17 cellular contexts compared by ENCODE assay signal in genomic region chr6:44047179-44047546, GRCh38.
"Had no signal": no experiment of that assay in that cellular context is flagged by ENCODE, and none has a peak within 500 bp of the region (broad histone marks: within the 10 kb centered on the region; RNA-seq: fewer than 3 reads in every experiment).

No MANE protein-coding gene starts in this region.

- H3K36me3 Mint-ChIP-seq: activated naive CD8-positive, alpha-beta T cell treated with anti-CD3 and anti-CD28 coated beads for 36 hours; natural killer cell treated with Interleukin-12 subunit alpha and Interleukin-12 subunit beta and Interleukin-15 and Interleukin-18, amount 100 ng/mL, for 72 hours had no signal

- H3K9me3 Mint-ChIP-seq: activated naive CD8-positive, alpha-beta T cell treated with anti-CD3 and anti-CD28 coated beads for 36 hours; activated T-helper 1 cell treated with anti-CD3 and anti-CD28 coated beads, Interleukin-12 subunit alpha, Interleukin-12 subunit beta, Interleukin-2, Interleukin-4 antibody, amounts not matched to agents 30 ng/mL and 10 ng/mL and 1 ng/mL, durations not matched to agents 14 hours and 24 hours and 36 hours; endodermal cell; natural killer cell treated with Interleukin-12 subunit alpha and Interleukin-12 subunit beta and Interleukin-15 and Interleukin-18, amount 100 ng/mL, for 72 hours had no signal

- H3K27ac Mint-ChIP-seq: activated naive CD8-positive, alpha-beta T cell treated with anti-CD3 and anti-CD28 coated beads for 36 hours; activated T-helper 1 cell treated with anti-CD3 and anti-CD28 coated beads, Interleukin-12 subunit alpha, Interleukin-12 subunit beta, Interleukin-2, Interleukin-4 antibody, amounts not matched to agents 30 ng/mL and 10 ng/mL and 1 ng/mL, durations not matched to agents 14 hours and 24 hours and 36 hours; endodermal cell; natural killer cell treated with Interleukin-12 subunit alpha and Interleukin-12 subunit beta and Interleukin-15 and Interleukin-18, amount 100 ng/mL, for 72 hours had no signal

- DNase-seq: activated CD4-positive, alpha-beta T cell treated with anti-CD3 and anti-CD28 coated beads, Interleukin-2, amount 50 U/mL, for 48 hours; activated gamma-delta T cell treated with Interleukin-2 at 50 U/mL for 16 hours; activated naive CD8-positive, alpha-beta T cell treated with anti-CD3 and anti-CD28 coated beads for 36 hours; activated T-cell treated with anti-CD3 and anti-CD28 coated beads for 4 hours; amniotic stem cell; body of pancreas; central memory CD4-positive, alpha-beta T cell; endodermal cell; left colon; occipital lobe; stimulated activated naive CD8-positive, alpha-beta T cell treated with anti-CD3 and anti-CD28 coated beads, Interleukin-15, Interleukin-2, amounts not matched to agents 100 U/mL and 50 U/mL, for 24 hours; trophoblast cell; WERI-Rb-1 had no signal

- H3K36me3 ChIP-seq: lower lobe of right lung, WERI-Rb-1 had no signal

- H3K9me3 ChIP-seq: body of pancreas, lower lobe of right lung had no signal

- H3K27me3 ChIP-seq: body of pancreas had no signal

- ATAC-seq: body of pancreas; left colon; lower lobe of right lung; natural killer cell treated with Interleukin-12 subunit alpha and Interleukin-12 subunit beta and Interleukin-15 and Interleukin-18, amount 100 ng/mL, for 72 hours; stimulated activated naive CD8-positive, alpha-beta T cell treated with anti-CD3 and anti-CD28 coated beads, Interleukin-15, Interleukin-2, amounts not matched to agents 100 U/mL and 50 U/mL, for 24 hours had no signal

- H3K4me3 ChIP-seq: body of pancreas, lower lobe of right lung had no signal

- H3K27ac ChIP-seq: body of pancreas, epithelial cell of prostate, lower lobe of right lung, WERI-Rb-1 had no signal

- H3K4me3 Mint-ChIP-seq: activated naive CD8-positive, alpha-beta T cell treated with anti-CD3 and anti-CD28 coated beads for 36 hours; activated T-helper 1 cell treated with anti-CD3 and anti-CD28 coated beads, Interleukin-12 subunit alpha, Interleukin-12 subunit beta, Interleukin-2, Interleukin-4 antibody, amounts not matched to agents 30 ng/mL and 10 ng/mL and 1 ng/mL, durations not matched to agents 14 hours and 24 hours and 36 hours; endodermal cell; natural killer cell treated with Interleukin-12 subunit alpha and Interleukin-12 subunit beta and Interleukin-15 and Interleukin-18, amount 100 ng/mL, for 72 hours had no signal
